13 cellular contexts compared by ENCODE assay signal in genomic region chr11:83025267-83025704, GRCh38. TPM values are rescaled to one million over a fixed set of nuclear protein-coding genes. Genes with fewer than 3 reads are reported as not detected.
A peak's percentile ranks its signal among the peaks of the same experiment; 100 is the strongest.
DNase-seq lines count a peak whose midpoint lies in the region; ATAC-seq and TF ChIP-seq lines count a peak whose summit lies in the region.
"Had no signal": no experiment of that assay in that cellular context is flagged by ENCODE, and none has a peak within 500 bp of the region (broad histone marks: within the 10 kb centered on the region; RNA-seq: fewer than 3 reads in every experiment).

No MANE protein-coding gene starts in this region.

- no peak overlapping the region for H3K4me3 ChIP-seq in stomach
- H3K4me3 ChIP-seq: SJSA1 had no signal

- peaks cover 0 to 31% (median 24%) of the 10 kb centered on the region in 4 donors for H3K4me1 ChIP-seq in stomach
- H3K4me1 ChIP-seq: SJSA1 had no signal

- H3K27me3 ChIP-seq in layer of hippocampus (ENCODE audit: control insufficient read depth, insufficient read depth, low read length) (no peaks in the 10 kb centered on the region), stomach (no peaks in the 10 kb centered on the region)
- H3K27me3 ChIP-seq: SJSA1 had no signal

- intact Hi-C loops in stomach (cut with DNase I; ENCODE audit: low total_unique reads) = no loop called here

- DNase-seq in COLO829 (ENCODE audit: low spot score) (peak; percentile 57), M059J (ENCODE audit: low read depth) (peak; percentile 83), stomach (no peak)
- DNase-seq in activated CD4-positive, CD25-positive, alpha-beta regulatory T cell treated with anti-CD3 and anti-CD28 coated beads, Interleukin-2, amount 50 U/mL, for 72 hours = no peak
- DNase-seq: activated CD4-positive, alpha-beta T cell treated with anti-CD3 and anti-CD28 coated beads for 48 hours; NCI-H1092 had no signal

- no peak for ATAC-seq in HG03439 (IDR thresholded peaks at IDR 0.05; ENCODE audit: unreplicated experiment)
- ATAC-seq in SK-N-SH treated with all-trans-retinoic acid at 6 μM for 48 hours = no peak
- ATAC-seq: natural killer cell treated with Interleukin-12 subunit alpha and Interleukin-12 subunit beta and Interleukin-15 and Interleukin-18, amount 100 ng/mL, for 72 hours; stimulated activated memory B cell treated with anti-CD40 and anti-IgM and Interleukin-4, amounts not matched to agents 10 μg/mL and 1 μg/mL and 100 μg/mL, for 72 hours had no signal

- no peak for TF ChIP-seq CTCF in VCaP (conservative IDR thresholded peaks at IDR 0.05)
- no peak for TF ChIP-seq CTCF in stomach (IDR thresholded peaks at IDR 0.05)

- no peaks in the 10 kb centered on the region for H3K9me3 ChIP-seq in stomach
- H3K9me3 ChIP-seq: SJSA1 had no signal

- peak overlapping the region; percentile 17; the same call in 1 of the 2 replicates for H3K27ac ChIP-seq in VCaP
- H3K27ac ChIP-seq in layer of hippocampus (ENCODE audit: low read depth, low read length) = peak overlapping the region; percentile 92
- no peak overlapping the region for H3K27ac ChIP-seq in stomach
- H3K27ac ChIP-seq: SJSA1 had no signal

- WGBS in stomach, 5 donors = 19 to 41% (median 38%) methylated on average over 2 of the region's 2 CpGs

- TF ChIP-seq EP300 in stomach (IDR thresholded peaks at IDR 0.05) = no peak

- TF ChIP-seq POLR2A in stomach (IDR thresholded peaks at IDR 0.05) = no peak

- H3K36me3 ChIP-seq in stomach = no peaks in the 10 kb centered on the region
- H3K36me3 ChIP-seq: SJSA1 had no signal

TF ChIP-seq in SK-N-SH treated with all-trans-retinoic acid at 6 μM for 48 hours, 23 proteins besides CTCF, POLR2A, EP300 and RAD21:
- TF ChIP-seq BACH2 (CRISPR knock-in tag; IDR thresholded peaks at IDR 0.05; ENCODE audit: borderline replicate concordance) = no peak
- TF ChIP-seq CREB5 (CRISPR knock-in tag; IDR thresholded peaks at IDR 0.05; ENCODE audit: low read depth) = no peak
- no peak for TF ChIP-seq TCF4 (CRISPR knock-in tag; IDR thresholded peaks at IDR 0.05; ENCODE audit: borderline replicate concordance)
- no peak for TF ChIP-seq ZFP30 (CRISPR knock-in tag; IDR thresholded peaks at IDR 0.05)

RNA-seq across cellular contexts. Expression of gene RAB30, which starts 46.4 kb away (rescaled TPM):
- total RNA-seq in M059J (2014; rRNA removed; shearing (Covaris generic)) = 9.4 and 12.2 TPM in 2 replicates
- total RNA-seq in stomach = 10 to 100 TPM in 1 of 5 donors, 1 to 10 TPM in 3, under 1 TPM in 1; 0.29 to 14.0 (median 3.9) TPM
- polyA plus RNA-seq in stomach = 1 to 10 TPM; 1.5 to 5.3 (median 2.2) TPM

Comparison
In these comparisons a context has a peak if more than half of its experiments do, and no peak if none do; other contexts are left out.
1. DNase-seq: peak in COLO829 (single experiment) and M059J (single experiment); none in stomach (single experiment) and activated CD4-positive, CD25-positive, alpha-beta regulatory T cell treated with anti-CD3 and anti-CD28 coated beads, Interleukin-2, amount 50 U/mL, for 72 hours (single experiment).
2. H3K27ac ChIP-seq: peak in VCaP (single experiment) and layer of hippocampus (single experiment); none in stomach (0 of 5).